ENCODE assay signal across 11 cellular contexts in genomic region chr19:58034476-58034790, GRCh38. TPM values are rescaled to one million over a fixed set of nuclear protein-coding genes. Genes with fewer than 3 reads are reported as not detected.
DNase-seq lines count a peak whose midpoint lies in the region; ATAC-seq and TF ChIP-seq lines count a peak whose summit lies in the region.
"Had no signal": no experiment of that assay in that cellular context is flagged by ENCODE, and none has a peak within 500 bp of the region (broad histone marks: within the 10 kb centered on the region; RNA-seq: fewer than 3 reads in every experiment).

No MANE protein-coding gene starts in this region.

- peak overlapping the region; percentile 81 to 93 (median 88) for H3K9ac ChIP-seq in BLaER1 treated with 17β-estradiol and CSF1 and Interleukin-3, amounts not matched to agents 10 nM and 100 nM
- H3K9ac ChIP-seq in iPS-18a (ENCODE audit: low read length): peak overlapping the region; percentile 42

- CTCF ChIA-PET in activated CD4-positive, alpha-beta memory T cell treated with anti-CD3 and anti-CD28 coated beads, Interleukin-2, amount 10 ng/mL, durations not matched to agents 7 days and 5 days (lab: Charles Lee): no interaction called here

- H3K27me3 ChIP-seq in BLaER1 treated with 17β-estradiol and CSF1 and Interleukin-3, amounts not matched to agents 10 nM and 100 nM: no peaks in the 10 kb centered on the region
- peaks cover 5% of the 10 kb centered on the region for H3K27me3 ChIP-seq in ascending aorta
- peaks cover 4% of the 10 kb centered on the region for H3K27me3 ChIP-seq in iPS-18a (ENCODE audit: control insufficient read depth, insufficient read depth, low read length)
- H3K27me3 ChIP-seq in sigmoid colon: peaks cover 13 to 57% (median 32%) of the 10 kb centered on the region in 3 donors

- TF ChIP-seq EP300 in sigmoid colon (IDR thresholded peaks at IDR 0.05): no peak

- H3K27me3 Mint-ChIP-seq in activated CD4-positive, alpha-beta memory T cell treated with anti-CD3 and anti-CD28 coated beads, Interleukin-2, amount 10 ng/mL, durations not matched to agents 7 days and 5 days: no peaks in the 10 kb centered on the region

- peaks cover 0 to 9% (median 0%) of the 10 kb centered on the region in 11 experiments; a peak in 6 of 22 replicates for H3K9me3 ChIP-seq in BLaER1 treated with 17β-estradiol and CSF1 and Interleukin-3, amounts not matched to agents 10 nM and 100 nM (replicated peaks in 1 of 11)
- H3K9me3 ChIP-seq in ascending aorta: peaks cover 0 to 39% of the 10 kb centered on the region in 2 donors
- no peaks in the 10 kb centered on the region for H3K9me3 ChIP-seq in iPS-18a (ENCODE audit: control insufficient read depth, low read depth, low read length)
- H3K9me3 ChIP-seq in sigmoid colon: peaks cover 0 to 12% (median 4%) of the 10 kb centered on the region in 4 donors

- intact Hi-C loops in ascending aorta (cut with DNase I): no loop called here
- intact Hi-C loops in sigmoid colon (cut with DNase I): no loop called here

- POLR2A ChIA-PET in activated CD4-positive, alpha-beta memory T cell treated with anti-CD3 and anti-CD28 coated beads, Interleukin-2, amount 10 ng/mL, durations not matched to agents 7 days and 5 days (lab: Charles Lee): no interaction called here

- DNase-seq in ascending aorta (ENCODE audit: low spot score in 2 of 2) (no peak), sigmoid colon (no peak), Kasumi-1 (lab: John Stamatoyannopoulos, UW) (no peak)
- DNase-seq in activated CD4-positive, alpha-beta T cell treated with anti-CD3 and anti-CD28 coated beads for 4 hours: no peak
- DNase-seq in activated CD4-positive, alpha-beta memory T cell treated with anti-CD3 and anti-CD28 coated beads, Interleukin-2, amount 10 ng/mL, durations not matched to agents 7 days and 5 days: no peak
- DNase-seq: activated CD4-positive, alpha-beta memory T cell treated with anti-CD3 and anti-CD28 coated beads for 36 hours; activated naive CD4-positive, alpha-beta T cell treated with Interleukin-2 at 50 U/mL for 16 hours; NCI-H1694 treated with DMSO at 0.1 percent for 48 hours had no signal

- H3K9me3 Mint-ChIP-seq in activated CD4-positive, alpha-beta memory T cell treated with anti-CD3 and anti-CD28 coated beads, Interleukin-2, amount 10 ng/mL, durations not matched to agents 7 days and 5 days: peaks cover 32% of the 10 kb centered on the region

- peaks cover 0 to 4% (median 0%) of the 10 kb centered on the region in 11 experiments; a peak in 2 of 22 replicates for H3K36me3 ChIP-seq in BLaER1 treated with 17β-estradiol and CSF1 and Interleukin-3, amounts not matched to agents 10 nM and 100 nM
- H3K36me3 ChIP-seq in ascending aorta (no peaks in the 10 kb centered on the region), iPS-18a (ENCODE audit: control insufficient read depth, low read depth, low read length) (no peaks in the 10 kb centered on the region), sigmoid colon (no peaks in the 10 kb centered on the region)

- 9 to 31% methylated on average over 19 of the region's 19 CpGs for WGBS in sigmoid colon, 2 donors

- no peak for TF ChIP-seq CTCF in ascending aorta (IDR thresholded peaks at IDR 0.05)
- TF ChIP-seq CTCF in sigmoid colon (IDR thresholded peaks at IDR 0.05): no peak

- H3K4me1 ChIP-seq in BLaER1 treated with 17β-estradiol and CSF1 and Interleukin-3, amounts not matched to agents 10 nM and 100 nM: peaks cover 4 to 31% (median 20%) of the 10 kb centered on the region in 10 experiments; a peak in 18 of 20 replicates
- no peaks in the 10 kb centered on the region for H3K4me1 ChIP-seq in ascending aorta
- peaks cover 5% of the 10 kb centered on the region for H3K4me1 ChIP-seq in iPS-18a (ENCODE audit: control insufficient read depth, low read depth, low read length)
- peaks cover 0 to 4% (median 0%) of the 10 kb centered on the region in 4 donors for H3K4me1 ChIP-seq in sigmoid colon

- no peak overlapping the region for H3K27ac Mint-ChIP-seq in activated CD4-positive, alpha-beta memory T cell treated with anti-CD3 and anti-CD28 coated beads, Interleukin-2, amount 10 ng/mL, durations not matched to agents 7 days and 5 days
- H3K27ac Mint-ChIP-seq: activated CD4-positive, alpha-beta memory T cell treated with anti-CD3 and anti-CD28 coated beads for 36 hours had no signal

- H3K36me3 Mint-ChIP-seq in activated CD4-positive, alpha-beta memory T cell treated with anti-CD3 and anti-CD28 coated beads, Interleukin-2, amount 10 ng/mL, durations not matched to agents 7 days and 5 days (ENCODE audit: low read depth): peaks cover 11% of the 10 kb centered on the region

- peak overlapping the region; percentile 65 to 83 (median 74); a peak in 20 of 22 replicates for H3K4me2 ChIP-seq in BLaER1 treated with 17β-estradiol and CSF1 and Interleukin-3, amounts not matched to agents 10 nM and 100 nM

- ATAC-seq in GM18502 (IDR thresholded peaks at IDR 0.05; ENCODE audit: poor library complexity, unreplicated experiment): no peak

- no peak overlapping the region for H3K4me3 Mint-ChIP-seq in activated CD4-positive, alpha-beta memory T cell treated with anti-CD3 and anti-CD28 coated beads, Interleukin-2, amount 10 ng/mL, durations not matched to agents 7 days and 5 days
- H3K4me3 Mint-ChIP-seq: activated CD4-positive, alpha-beta memory T cell treated with anti-CD3 and anti-CD28 coated beads for 36 hours had no signal

- TF ChIP-seq POLR2A in sigmoid colon (IDR thresholded peaks at IDR 0.05): no peak

- H3K4me1 Mint-ChIP-seq in activated CD4-positive, alpha-beta memory T cell treated with anti-CD3 and anti-CD28 coated beads, Interleukin-2, amount 10 ng/mL, durations not matched to agents 7 days and 5 days: no peaks in the 10 kb centered on the region

- no peaks in the 10 kb centered on the region for H4K20me1 ChIP-seq in BLaER1 treated with 17β-estradiol and CSF1 and Interleukin-3, amounts not matched to agents 10 nM and 100 nM

- peak overlapping the region; percentile 61 to 82 (median 73) for H3K4me3 ChIP-seq in BLaER1 treated with 17β-estradiol and CSF1 and Interleukin-3, amounts not matched to agents 10 nM and 100 nM
- peak overlapping the region; percentile 50 to 53 for H3K4me3 ChIP-seq in ascending aorta
- H3K4me3 ChIP-seq in iPS-18a (ENCODE audit: low read length): peak overlapping the region; percentile 63
- peak overlapping the region in 3 of 4 donors; percentile 46 to 59 (median 52) for H3K4me3 ChIP-seq in sigmoid colon

- H3K27ac ChIP-seq in BLaER1 treated with 17β-estradiol and CSF1 and Interleukin-3, amounts not matched to agents 10 nM and 100 nM: peak overlapping the region; percentile 77 to 94 (median 86)
- no peak overlapping the region for H3K27ac ChIP-seq in ascending aorta
- H3K27ac ChIP-seq in iPS-18a (ENCODE audit: low read length): no peak overlapping the region
- H3K27ac ChIP-seq in sigmoid colon: peak overlapping the region in 2 of 4 donors; percentile 56 to 65

RNA-seq across cellular contexts. Expression of gene ZSCAN1, which starts 0.6 kb away (rescaled TPM):
- total RNA-seq in ascending aorta (not detected), sigmoid colon (not detected)
- under 1 TPM in 1 of 3 donors, not detected in 2; 0.10 TPM for polyA plus RNA-seq in sigmoid colon
- total RNA-seq in activated CD4-positive, alpha-beta memory T cell treated with anti-CD3 and anti-CD28 coated beads, Interleukin-2, amount 10 ng/mL, durations not matched to agents 7 days and 5 days: not detected
- total RNA-seq: activated CD4-positive, alpha-beta memory T cell treated with anti-CD3 and anti-CD28 coated beads for 36 hours had no signal

RNA-seq across cellular contexts. Expression of gene ZNF135, which starts 24.6 kb away (rescaled TPM):
- total RNA-seq in ascending aorta: 3.7 TPM
- total RNA-seq in sigmoid colon: 10 to 100 TPM in 1 of 4 donors, 1 to 10 TPM in 3; 6.1 to 10.0 (median 7.4) TPM
- 1 to 10 TPM in 1 of 3 donors, under 1 TPM in 2; 0.46 to 2.8 (median 0.60) TPM for polyA plus RNA-seq in sigmoid colon
- total RNA-seq in activated CD4-positive, alpha-beta memory T cell treated with anti-CD3 and anti-CD28 coated beads, Interleukin-2, amount 10 ng/mL, durations not matched to agents 7 days and 5 days: not detected

RNA-seq across cellular contexts. Expression of gene ZNF606, which starts 31.8 kb away (rescaled TPM):
- 1.5 TPM for total RNA-seq in ascending aorta
- total RNA-seq in sigmoid colon: 10 to 100 TPM in 3 of 4 donors, 1 to 10 TPM in 1; 9.8 to 32.1 (median 19.0) TPM
- polyA plus RNA-seq in sigmoid colon: 1 to 10 TPM; 1.8 to 9.5 (median 3.6) TPM
- total RNA-seq in activated CD4-positive, alpha-beta memory T cell treated with anti-CD3 and anti-CD28 coated beads, Interleukin-2, amount 10 ng/mL, durations not matched to agents 7 days and 5 days: 1 to 10 TPM; 9.6 to 9.7 TPM

Comparison
In these comparisons a context has a peak if more than half of its experiments do, and no peak if none do; other contexts are left out.
1. H3K27ac ChIP-seq: peak in BLaER1 treated with 17β-estradiol and CSF1 and Interleukin-3, amounts not matched to agents 10 nM and 100 nM (11 of 11); none in ascending aorta (0 of 2) and iPS-18a (single experiment).
2. Peak in every context shown above with its lines, with median percentiles within 50 percentile points of each other: H3K4me3 ChIP-seq.